ENCODE assay signal across 8 cellular contexts in the genomic region with DNA sequence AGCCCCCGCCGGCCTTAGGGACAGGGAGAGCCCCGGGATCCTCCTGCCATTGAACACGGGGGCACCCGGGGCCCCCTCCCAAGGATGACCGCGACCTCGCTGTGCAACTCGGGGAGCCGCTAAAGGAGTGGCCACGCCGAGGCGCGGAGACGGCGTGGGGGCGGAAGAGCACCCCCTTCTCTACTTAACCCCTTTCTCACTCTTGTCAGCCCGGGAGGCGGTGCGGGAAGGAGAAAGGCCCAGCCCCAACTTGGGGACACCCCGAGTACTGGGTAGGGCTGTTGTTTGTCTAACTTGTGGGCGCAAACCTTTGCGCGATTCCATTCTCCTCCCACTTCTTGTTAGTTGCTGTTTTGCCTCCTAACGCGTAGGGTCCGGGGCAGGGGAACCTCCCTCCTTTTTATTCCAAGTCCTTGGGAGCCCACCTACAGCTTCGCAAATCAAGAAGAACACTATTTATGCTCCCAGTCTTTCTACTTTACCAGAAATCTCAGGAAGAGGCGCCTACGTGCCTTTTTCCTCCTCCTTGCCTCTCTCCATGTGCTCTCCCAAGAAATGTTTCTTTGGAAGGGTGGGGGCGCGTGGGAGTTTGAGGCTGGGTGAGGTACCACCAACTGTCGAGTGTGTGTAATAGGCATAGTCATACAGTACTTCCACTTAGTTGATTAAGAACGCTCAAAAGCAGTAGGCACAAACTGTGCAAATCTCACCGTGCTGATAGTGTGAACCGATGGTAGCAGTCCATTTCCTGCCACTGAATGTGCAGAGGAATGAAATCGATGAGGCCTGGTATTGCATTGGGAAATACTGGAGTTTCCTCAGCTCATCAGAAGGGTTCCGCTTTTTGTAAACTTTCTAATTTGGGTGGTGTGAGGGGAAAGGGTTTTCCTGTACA. TPM values are rescaled to one million over a fixed set of nuclear protein-coding genes. Genes with fewer than 3 reads are reported as not detected.
A peak's percentile ranks its signal among the peaks of the same experiment; 100 is the strongest.
DNase-seq lines count a peak whose midpoint lies in the region; ATAC-seq and TF ChIP-seq lines count a peak whose summit lies in the region.

No MANE protein-coding gene starts in this region.

- TF ChIP-seq POLR2A in adrenal gland (IDR thresholded peaks at IDR 0.05): no peak
- no peak for TF ChIP-seq POLR2A in sigmoid colon (IDR thresholded peaks at IDR 0.05)

- peak; percentile 31 for ATAC-seq in HG03064 (IDR thresholded peaks at IDR 0.05; ENCODE audit: low read depth, unreplicated experiment)

- 2 to 19% (median 6%) methylated on average over 13 to 37 of the region's 38 CpGs for WGBS in adrenal gland, 4 donors
- WGBS in sigmoid colon, 2 donors: 0% methylated on average over 38 of the region's 38 CpGs

- TF ChIP-seq EP300 in sigmoid colon (IDR thresholded peaks at IDR 0.05): no peak

- peak overlapping the region in 3 of 5 donors; percentile 51 to 66 (median 64) for H3K27ac ChIP-seq in adrenal gland
- H3K27ac ChIP-seq in sigmoid colon: peak overlapping the region; percentile 82 to 84 (median 83)

- no peak for TF ChIP-seq CTCF in adrenal gland (IDR thresholded peaks at IDR 0.05)
- no peak for TF ChIP-seq CTCF in sigmoid colon (IDR thresholded peaks at IDR 0.05)

- no peaks in the 10 kb centered on the region for H3K4me1 ChIP-seq in adrenal gland (replicated peaks in 1 of 2)
- H3K4me1 ChIP-seq in sigmoid colon: peaks cover 0 to 14% (median 0%) of the 10 kb centered on the region in 4 donors

- H3K27me3 ChIP-seq in adrenal gland: no peaks in the 10 kb centered on the region
- no peaks in the 10 kb centered on the region for H3K27me3 ChIP-seq in sigmoid colon

- no peaks in the 10 kb centered on the region for H3K9me3 ChIP-seq in adrenal gland (replicated peaks in 1 of 3)
- no peaks in the 10 kb centered on the region for H3K9me3 ChIP-seq in sigmoid colon

- DNase-seq in NCI-H524 (lab: John Stamatoyannopoulos, UW): peak; percentile 58 to 61
- no peak for DNase-seq in NCI-H524 treated with DMSO at 0.1 percent for 48 hours (lab: John Stamatoyannopoulos, UW)
- peak; percentile 80 for DNase-seq in SIG-M5 treated with dmso at 0.1 percent for 504 hours (lab: John Stamatoyannopoulos, UW; ENCODE audit: unreplicated experiment)
- peak; percentile 8 to 54 (median 25) for DNase-seq in adrenal gland
- peak in 28 of 51 donors; percentile 0 to 43 (median 6) for DNase-seq in hypothalamus (lab: John Stamatoyannopoulos, UW)
- DNase-seq in sigmoid colon: peak; percentile 68
- DNase-seq in DMS79 treated with DMSO at 0.1 percent for 48 hours (lab: John Stamatoyannopoulos, UW): no peak

- H3K4me3 ChIP-seq in adrenal gland (peak overlapping the region in 3 of 4 donors; percentile 18 to 68 (median 36)), sigmoid colon (peak overlapping the region; percentile 60 to 75 (median 74))

- intact Hi-C loops in adrenal gland (cut with DNase I) (no loop called here), sigmoid colon (cut with DNase I) (loop anchor here (10.0 kb wide), 1 partner anchor 311 kb away; no protein-coding TSS in a partner anchor)

- H3K36me3 ChIP-seq in adrenal gland (replicated peaks in 1 of 2) (no peaks in the 10 kb centered on the region), sigmoid colon (no peaks in the 10 kb centered on the region)

RNA-seq across cellular contexts. Expression of a gene that starts 0.8 kb away (rescaled TPM):
- total RNA-seq in adrenal gland: 10 to 100 TPM; 11.2 to 33.3 (median 13.4) TPM
- polyA plus RNA-seq in adrenal gland: 1 to 10 TPM; 3.2 to 8.2 (median 5.3) TPM
- total RNA-seq in sigmoid colon: 10 to 100 TPM; 21.7 to 31.3 (median 25.6) TPM
- 1 to 10 TPM; 6.6 to 7.9 (median 7.3) TPM for polyA plus RNA-seq in sigmoid colon

Comparison
In these comparisons a context has a peak if more than half of its experiments do, and no peak if none do; other contexts are left out.
1. DNase-seq: peak in NCI-H524 (2 of 2), SIG-M5 treated with dmso at 0.1 percent for 504 hours (single experiment), adrenal gland (7 of 7), hypothalamus (28 of 51) and sigmoid colon (single experiment); none in NCI-H524 treated with DMSO at 0.1 percent for 48 hours (single experiment) and DMS79 treated with DMSO at 0.1 percent for 48 hours (single experiment).